In the genomic region with DNA sequence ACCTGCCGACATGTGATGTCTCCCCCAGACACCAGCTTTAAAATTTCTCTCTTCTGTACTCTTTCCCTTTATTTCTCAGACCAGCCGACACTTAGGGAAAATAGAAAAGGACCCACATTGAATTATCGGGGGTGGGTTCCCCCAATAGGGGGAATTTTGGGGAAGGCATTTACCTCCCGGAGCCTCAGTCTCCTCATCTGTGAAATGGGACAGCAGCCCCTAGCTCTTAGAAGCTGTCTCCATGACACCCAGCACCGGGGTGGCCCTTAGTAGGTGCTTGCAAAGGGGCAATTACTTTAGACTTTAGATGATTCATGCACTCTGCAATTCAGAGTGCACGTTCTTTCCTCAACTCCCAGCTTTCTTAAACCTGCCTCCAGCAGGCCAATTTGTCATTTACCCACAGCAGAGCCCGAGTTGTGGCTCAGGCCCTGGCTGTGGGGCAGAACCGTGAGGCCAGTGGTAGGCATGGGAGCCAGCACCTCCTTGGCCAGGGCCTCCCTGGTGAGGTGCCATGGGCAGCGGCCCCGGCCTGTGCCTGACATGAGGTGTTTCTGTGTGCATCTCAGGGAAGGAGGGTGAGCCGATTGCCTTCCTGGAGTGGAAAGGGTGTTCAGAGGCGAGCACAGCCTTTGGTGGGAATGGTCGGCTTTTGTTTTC, we compare ENCODE assay signal across 15 cellular contexts. TPM values are rescaled to one million over a fixed set of nuclear protein-coding genes. Genes with fewer than 3 reads are reported as not detected.
A peak's percentile ranks its signal among the peaks of the same experiment; 100 is the strongest.
DNase-seq lines count a peak whose midpoint lies in the region; TF ChIP-seq lines count a peak whose summit lies in the region.
"Had no signal": no experiment of that assay in that cellular context is flagged by ENCODE, and none has a peak within 500 bp of the region (broad histone marks: within the 10 kb centered on the region; RNA-seq: fewer than 3 reads in every experiment).

No MANE protein-coding gene starts in this region.

- peaks cover 4% of the 10 kb centered on the region for H3K9me3 Mint-ChIP-seq in glutamatergic neuron (ENCODE audit: unreplicated experiment)
- H3K9me3 Mint-ChIP-seq: stimulated activated memory B cell treated with anti-CD40 and anti-IgM and Interleukin-4, amounts not matched to agents 10 μg/mL and 1 μg/mL and 100 μg/mL, for 72 hours had no signal

- H3K9ac ChIP-seq in trophoblast cell (ENCODE audit: low read length) = no peak overlapping the region

- intact Hi-C loops in left ventricle myocardium inferior (cut with micrococcal nuclease) = no loop called here
- intact Hi-C loops in cardiac septum (cut with DNase I) = no loop called here

- in situ Hi-C loops in KBM-7 (cut with MboI; ENCODE audit: low pct_unique_long_range_greater_than_20kb, low sequenced_read_pairs) = no loop called here

- peak overlapping the region; percentile 31 for H4K91ac ChIP-seq in trophoblast cell (ENCODE audit: low read depth, low read length)

- no CpG with 5 or more reads among the region's 13 CpGs for WGBS in trophoblast cell (ENCODE audit: extremely low coverage, insufficient coverage, insufficient read length)
- 43% methylated on average over 13 of the region's 13 CpGs for WGBS in urinary bladder

- no peak overlapping the region for H3K4me3 Mint-ChIP-seq in glutamatergic neuron (ENCODE audit: unreplicated experiment)
- H3K4me3 Mint-ChIP-seq: activated CD4-positive, alpha-beta T cell treated with anti-CD3 and anti-CD28 coated beads for 36 hours; stimulated activated memory B cell treated with anti-CD40 and anti-IgM and Interleukin-4, amounts not matched to agents 10 μg/mL and 1 μg/mL and 100 μg/mL, for 72 hours; T-helper 1 cell treated with Interleukin-12 subunit alpha and Interleukin-12 subunit beta and Interleukin-4 antibody, amounts not matched to agents 30 μg/mL and 1 μg/mL, for 36 hours had no signal

- H3K27me3 Mint-ChIP-seq in glutamatergic neuron (ENCODE audit: unreplicated experiment) = no peaks in the 10 kb centered on the region

- peak overlapping the region; percentile 18 for H2BK5ac ChIP-seq in trophoblast cell (ENCODE audit: low read depth, low read length, poor library complexity)

- H2AK5ac ChIP-seq in trophoblast cell (ENCODE audit: low read length) = peak overlapping the region; percentile 6

- no peak overlapping the region for H4K12ac ChIP-seq in trophoblast cell (ENCODE audit: low read depth, low read length)

- H3K27ac Mint-ChIP-seq in glutamatergic neuron (ENCODE audit: unreplicated experiment) = peak overlapping the region; percentile 52
- H3K27ac Mint-ChIP-seq: activated CD4-positive, alpha-beta T cell treated with anti-CD3 and anti-CD28 coated beads for 36 hours; stimulated activated memory B cell treated with anti-CD40 and anti-IgM and Interleukin-4, amounts not matched to agents 10 μg/mL and 1 μg/mL and 100 μg/mL, for 72 hours; T-helper 1 cell treated with Interleukin-12 subunit alpha and Interleukin-12 subunit beta and Interleukin-4 antibody, amounts not matched to agents 30 μg/mL and 1 μg/mL, for 36 hours had no signal

- H3K79me2 ChIP-seq in trophoblast cell (ENCODE audit: control insufficient read depth, insufficient read depth, low read length, poor library complexity) = peaks cover 4% of the 10 kb centered on the region

- H3K23ac ChIP-seq in trophoblast cell (ENCODE audit: low read length) = no peak overlapping the region

- no peak for TF ChIP-seq CTCF in left ventricle myocardium inferior (IDR thresholded peaks at IDR 0.05; ENCODE audit: borderline replicate concordance)
- no peak for TF ChIP-seq CTCF in glutamatergic neuron (IDR thresholded peaks at IDR 0.05; ENCODE audit: partially characterized antibody, unreplicated experiment)

- no peak overlapping the region for H3K4me3 ChIP-seq in left ventricle myocardium inferior
- H3K4me3 ChIP-seq in trophoblast cell (ENCODE audit: low read depth, low read length) = no peak overlapping the region
- H3K4me3 ChIP-seq in urinary bladder (ENCODE audit: low read depth, low read length) = no peak overlapping the region
- H3K4me3 ChIP-seq: PC-9 had no signal

- peaks cover 7% of the 10 kb centered on the region for H3K79me1 ChIP-seq in trophoblast cell (ENCODE audit: low read length)

- H3K9me3 ChIP-seq in left ventricle myocardium inferior (replicated peaks) (peaks cover 5% of the 10 kb centered on the region), trophoblast cell (ENCODE audit: insufficient read depth, low read depth, low read length) (peaks cover 2% of the 10 kb centered on the region)

- peaks cover 34% of the 10 kb centered on the region for H3K4me1 ChIP-seq in left ventricle myocardium inferior
- H3K4me1 ChIP-seq in trophoblast cell (ENCODE audit: control insufficient read depth in 1 of 2, insufficient read depth in 2 of 2, low read length in 2 of 2) = peaks cover 12 to 20% of the 10 kb centered on the region in 2 experiments
- H3K4me1 ChIP-seq in urinary bladder (ENCODE audit: insufficient read depth) = no peaks in the 10 kb centered on the region

- peak overlapping the region; percentile 14 for H3K14ac ChIP-seq in trophoblast cell (ENCODE audit: low read length)

- H3K4ac ChIP-seq in trophoblast cell (ENCODE audit: low read depth, low read length) = no peak overlapping the region

- H3K4me1 Mint-ChIP-seq in glutamatergic neuron (ENCODE audit: low read depth, unreplicated experiment) = peaks cover 17% of the 10 kb centered on the region
- H3K4me1 Mint-ChIP-seq: activated CD4-positive, alpha-beta T cell treated with anti-CD3 and anti-CD28 coated beads for 36 hours; stimulated activated memory B cell treated with anti-CD40 and anti-IgM and Interleukin-4, amounts not matched to agents 10 μg/mL and 1 μg/mL and 100 μg/mL, for 72 hours had no signal

- peak overlapping the region; percentile 43 for H2BK12ac ChIP-seq in trophoblast cell (ENCODE audit: low read length)

- H2AFZ ChIP-seq in trophoblast cell (ENCODE audit: insufficient read depth, low read length, poor library complexity) = no peak overlapping the region
- H2AFZ ChIP-seq: PC-9 had no signal

- H4K8ac ChIP-seq in trophoblast cell (ENCODE audit: low read depth, low read length) = peak overlapping the region; percentile 2

- H3K36me3 ChIP-seq in left ventricle myocardium inferior (peaks cover 3% of the 10 kb centered on the region), trophoblast cell (ENCODE audit: control insufficient read depth in 1 of 2, insufficient read depth in 2 of 2, low read length in 2 of 2) (peaks cover 23 to 33% of the 10 kb centered on the region in 2 experiments), urinary bladder (ENCODE audit: insufficient read depth) (no peaks in the 10 kb centered on the region)

- peak overlapping the region; percentile 15 for H2BK120ac ChIP-seq in trophoblast cell (ENCODE audit: insufficient read depth, low read length, poor library complexity)

- H3K27me3 ChIP-seq in left ventricle myocardium inferior (ENCODE audit: low read depth) (no peaks in the 10 kb centered on the region), trophoblast cell (ENCODE audit: insufficient read depth, low read length) (no peaks in the 10 kb centered on the region)

- H3K4me2 ChIP-seq in trophoblast cell (ENCODE audit: low read length) = no peak overlapping the region
- H3K4me2 ChIP-seq: PC-9 had no signal

- H3K18ac ChIP-seq in trophoblast cell (ENCODE audit: low read length) = peak overlapping the region; percentile 54

- DNase-seq in left ventricle myocardium inferior (no peak), cardiac septum (ENCODE audit: low spot score) (no peak), glutamatergic neuron (no peak), trophoblast cell (no peak), AG08395 (ENCODE audit: low spot score) (no peak), NCI-H2196 (lab: John Stamatoyannopoulos, UW; ENCODE audit: unreplicated experiment) (no peak), KBM-7 (no peak)
- DNase-seq: activated CD4-positive, alpha-beta T cell treated with anti-CD3 and anti-CD28 coated beads for 36 hours; activated T-cell treated with anti-CD3 and anti-CD28 coated beads, Interleukin-2, amount 50 U/mL, for 1 hour; Karpas-422; PC-9; stimulated activated CD4-positive, alpha-beta T cell treated with anti-CD3 and anti-CD28 coated beads, Interleukin-4, amount 100 ng/mL, for 24 hours had no signal

- peaks cover 23% of the 10 kb centered on the region for H3K36me3 Mint-ChIP-seq in glutamatergic neuron (ENCODE audit: unreplicated experiment)
- H3K36me3 Mint-ChIP-seq: stimulated activated memory B cell treated with anti-CD40 and anti-IgM and Interleukin-4, amounts not matched to agents 10 μg/mL and 1 μg/mL and 100 μg/mL, for 72 hours had no signal

- H3K27ac ChIP-seq in left ventricle myocardium inferior (replicated peaks) = peak overlapping the region; percentile 76
- peak overlapping the region; percentile 38 for H3K27ac ChIP-seq in trophoblast cell (ENCODE audit: low read depth, low read length)
- H3K27ac ChIP-seq in urinary bladder (ENCODE audit: low read depth) = peak overlapping the region; percentile 65
- H3K27ac ChIP-seq: PC-9 had no signal

RNA-seq across cellular contexts. Expression of a gene that starts 51.7 kb away (rescaled TPM):
- total RNA-seq in left ventricle myocardium inferior (5.2 TPM), cardiac septum (5.1 TPM), glutamatergic neuron (ENCODE audit: unreplicated experiment) (96.8 TPM), urinary bladder (24.3 TPM)
- polyA plus RNA-seq in trophoblast cell (2013) = 40.1 and 41.6 TPM in 2 replicates
- 39.4 TPM for polyA plus RNA-seq in urinary bladder
